In the genomic region with DNA sequence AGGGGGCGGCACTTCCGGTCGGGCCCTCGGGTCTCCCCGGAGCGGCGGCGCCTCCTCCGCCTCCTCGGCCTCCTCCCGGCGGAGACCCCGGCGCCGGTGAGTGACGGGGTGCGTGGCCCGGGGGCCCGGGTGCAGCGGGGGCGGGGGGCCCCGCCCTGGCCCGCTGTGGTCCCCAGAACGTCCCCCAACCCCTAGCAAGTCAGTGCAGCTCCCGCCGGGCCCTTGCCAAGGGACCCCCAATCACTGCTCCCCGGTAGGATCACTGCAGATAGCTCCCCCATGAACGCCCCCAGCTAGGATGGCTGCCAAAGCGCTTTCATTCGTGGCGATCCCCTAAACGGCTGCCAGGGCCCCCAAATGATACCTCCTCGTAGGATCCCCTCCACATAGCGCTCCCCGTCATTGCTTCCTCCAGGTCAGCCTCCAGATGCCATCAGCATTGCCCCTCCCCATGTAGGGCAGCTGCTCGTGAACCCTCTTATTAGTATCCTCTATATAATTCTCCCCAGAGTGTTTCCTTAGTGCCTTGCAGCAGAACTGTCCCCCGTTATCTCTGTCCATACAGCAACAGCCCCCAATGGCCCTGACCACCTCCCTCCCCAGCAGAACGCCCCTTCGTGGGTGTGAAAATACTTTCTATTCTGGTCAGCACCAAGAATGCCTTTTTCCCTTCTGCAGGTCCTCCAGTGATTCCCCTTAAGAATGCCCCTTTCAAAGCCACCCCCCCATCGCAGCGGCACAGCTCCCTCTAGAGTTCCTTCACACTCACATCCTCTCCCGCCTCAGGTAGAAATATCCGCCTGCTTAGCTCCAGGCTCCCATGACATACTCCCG, we compare ENCODE assay signal across 1 cellular context.
A peak's percentile ranks its signal among the peaks of the same experiment; 100 is the strongest.
TF ChIP-seq lines count a peak whose summit lies in the region.

Gene ZNF865, plus strand, starts transcription at position 11 of the 834 bp plus-strand sequence. CDS start 7,972 bp downstream, outside the sequence.

TF ChIP-seq in HepG2, 621 proteins besides CTCF, POLR2A, EP300 and RAD21 (continued from another document):
- TF ChIP-seq KAT7 (CRISPR knock-in tag; IDR thresholded peaks at IDR 0.05; ENCODE audit: borderline replicate concordance) = peak; percentile 60; the same call in 1 of the 2 replicates
- TF ChIP-seq GATAD1 (CRISPR knock-in tag; IDR thresholded peaks at IDR 0.05) = peak; percentile 40
- TF ChIP-seq RNF2 (conservative IDR thresholded peaks at IDR 0.05; ENCODE audit: low read depth) = no peak
- no peak for TF ChIP-seq ZNF441 (CRISPR knock-in tag; IDR thresholded peaks at IDR 0.05; ENCODE audit: borderline replicate concordance)
- TF ChIP-seq JUN (CRISPR knock-in tag; IDR thresholded peaks at IDR 0.05) = no peak
- TF ChIP-seq ZNF776 (CRISPR knock-in tag; IDR thresholded peaks at IDR 0.05) = no peak
- TF ChIP-seq ZSCAN21 (CRISPR knock-in tag; IDR thresholded peaks at IDR 0.05; ENCODE audit: borderline replicate concordance) = 0 out of 2 replicates have a peak, but pooled peaks have one; percentile 23
- no peak for TF ChIP-seq ZFP62 (CRISPR knock-in tag; IDR thresholded peaks at IDR 0.05)
- TF ChIP-seq, protein P1, sequence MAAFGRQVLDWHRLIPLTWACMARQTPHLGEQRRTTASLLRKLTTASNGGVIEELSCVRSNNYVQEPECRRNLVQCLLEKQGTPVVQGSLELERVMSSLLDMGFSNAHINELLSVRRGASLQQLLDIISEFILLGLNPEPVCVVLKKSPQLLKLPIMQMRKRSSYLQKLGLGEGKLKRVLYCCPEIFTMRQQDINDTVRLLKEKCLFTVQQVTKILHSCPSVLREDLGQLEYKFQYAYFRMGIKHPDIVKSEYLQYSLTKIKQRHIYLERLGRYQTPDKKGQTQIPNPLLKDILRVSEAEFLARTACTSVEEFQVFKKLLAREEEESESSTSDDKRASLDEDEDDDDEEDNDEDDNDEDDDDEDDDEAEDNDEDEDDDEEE (CRISPR knock-in tag; IDR thresholded peaks at IDR 0.05) = 0 out of 2 replicates have a peak, but pooled peaks have one; percentile 22
- no peak for TF ChIP-seq LCORL (IDR thresholded peaks at IDR 0.05)
- no peak for TF ChIP-seq LCORL (CRISPR knock-in tag; IDR thresholded peaks at IDR 0.05)
- TF ChIP-seq, protein P2, sequence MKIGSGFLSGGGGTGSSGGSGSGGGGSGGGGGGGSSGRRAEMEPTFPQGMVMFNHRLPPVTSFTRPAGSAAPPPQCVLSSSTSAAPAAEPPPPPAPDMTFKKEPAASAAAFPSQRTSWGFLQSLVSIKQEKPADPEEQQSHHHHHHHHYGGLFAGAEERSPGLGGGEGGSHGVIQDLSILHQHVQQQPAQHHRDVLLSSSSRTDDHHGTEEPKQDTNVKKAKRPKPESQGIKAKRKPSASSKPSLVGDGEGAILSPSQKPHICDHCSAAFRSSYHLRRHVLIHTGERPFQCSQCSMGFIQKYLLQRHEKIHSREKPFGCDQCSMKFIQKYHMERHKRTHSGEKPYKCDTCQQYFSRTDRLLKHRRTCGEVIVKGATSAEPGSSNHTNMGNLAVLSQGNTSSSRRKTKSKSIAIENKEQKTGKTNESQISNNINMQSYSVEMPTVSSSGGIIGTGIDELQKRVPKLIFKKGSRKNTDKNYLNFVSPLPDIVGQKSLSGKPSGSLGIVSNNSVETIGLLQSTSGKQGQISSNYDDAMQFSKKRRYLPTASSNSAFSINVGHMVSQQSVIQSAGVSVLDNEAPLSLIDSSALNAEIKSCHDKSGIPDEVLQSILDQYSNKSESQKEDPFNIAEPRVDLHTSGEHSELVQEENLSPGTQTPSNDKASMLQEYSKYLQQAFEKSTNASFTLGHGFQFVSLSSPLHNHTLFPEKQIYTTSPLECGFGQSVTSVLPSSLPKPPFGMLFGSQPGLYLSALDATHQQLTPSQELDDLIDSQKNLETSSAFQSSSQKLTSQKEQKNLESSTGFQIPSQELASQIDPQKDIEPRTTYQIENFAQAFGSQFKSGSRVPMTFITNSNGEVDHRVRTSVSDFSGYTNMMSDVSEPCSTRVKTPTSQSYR (CRISPR knock-in tag; IDR thresholded peaks at IDR 0.05; ENCODE audit: borderline replicate concordance) = 0 out of 2 replicates have a peak, but pooled peaks have one; percentile 1
- no peak for TF ChIP-seq ZBTB3 (CRISPR knock-in tag; IDR thresholded peaks at IDR 0.05; ENCODE audit: borderline replicate concordance, low read depth)
- TF ChIP-seq, protein P3, sequence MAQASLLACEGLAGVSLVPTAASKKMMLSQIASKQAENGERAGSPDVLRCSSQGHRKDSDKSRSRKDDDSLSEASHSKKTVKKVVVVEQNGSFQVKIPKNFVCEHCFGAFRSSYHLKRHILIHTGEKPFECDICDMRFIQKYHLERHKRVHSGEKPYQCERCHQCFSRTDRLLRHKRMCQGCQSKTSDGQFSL (CRISPR knock-in tag; IDR thresholded peaks at IDR 0.05) = peak; percentile 99
- no peak for TF ChIP-seq ATRX (CRISPR knock-in tag; IDR thresholded peaks at IDR 0.05; ENCODE audit: borderline replicate concordance)
- 0 out of 2 replicates have a peak, but pooled peaks have one; percentile 26 for TF ChIP-seq SALL1 (CRISPR knock-in tag; IDR thresholded peaks at IDR 0.05)
- TF ChIP-seq RBM39 (IDR thresholded peaks at IDR 0.05; ENCODE audit: low read depth, low read length, poor library complexity, severe bottlenecking) = no peak
- TF ChIP-seq RXRB (CRISPR knock-in tag; IDR thresholded peaks at IDR 0.05; ENCODE audit: borderline replicate concordance) = peak; percentile 51; the same call in 1 of the 2 replicates
- peak; percentile 35 for TF ChIP-seq YY1 (IDR thresholded peaks at IDR 0.05; ENCODE audit: insufficient read depth, insufficient replicate concordance, low read depth, low read length)
- no peak for TF ChIP-seq PHF5A (CRISPR knock-in tag; IDR thresholded peaks at IDR 0.05; ENCODE audit: low read depth, unreplicated experiment)
- peak; percentile 62; the same call in 1 of the 2 replicates for TF ChIP-seq MEF2D (CRISPR knock-in tag; IDR thresholded peaks at IDR 0.05)
- no peak; the same call in 1 of the 2 replicates for TF ChIP-seq YEATS4 (CRISPR knock-in tag; IDR thresholded peaks at IDR 0.05; ENCODE audit: borderline replicate concordance)
- no peak for TF ChIP-seq TOE1 (CRISPR knock-in tag; IDR thresholded peaks at IDR 0.05)
- TF ChIP-seq ARNT2 (CRISPR knock-in tag; IDR thresholded peaks at IDR 0.05; ENCODE audit: low read depth) = 0 out of 2 replicates have a peak, but pooled peaks have one; percentile 23
- no peak for TF ChIP-seq NR2F1 (CRISPR knock-in tag; IDR thresholded peaks at IDR 0.05)
- TF ChIP-seq SIN3A (IDR thresholded peaks at IDR 0.05; ENCODE audit: borderline replicate concordance, low read depth, low read length) = peak; percentile 43; the same call in 1 of the 2 replicates
